In genomic region chr4:154584259-154584658, GRCh38 we compare ENCODE assay signal across 1 cellular context.
TF ChIP-seq lines count a peak whose summit lies in the region.

No MANE protein-coding gene starts in this region.

TF ChIP-seq in HepG2, 621 proteins besides CTCF, POLR2A, EP300 and RAD21 (continued from another document and continues in another):
- TF ChIP-seq NCOA5 (CRISPR knock-in tag; IDR thresholded peaks at IDR 0.05) (peak; percentile 35; the same call in 1 of the 2 replicates), NCOA2 (CRISPR knock-in tag; IDR thresholded peaks at IDR 0.05) (no peak), TIGD3 (CRISPR knock-in tag; IDR thresholded peaks at IDR 0.05; ENCODE audit: borderline replicate concordance) (no peak), ZNF350 (CRISPR knock-in tag; IDR thresholded peaks at IDR 0.05; ENCODE audit: borderline replicate concordance, low read depth) (0 out of 2 replicates have a peak, but pooled peaks have one; percentile 33), ZNF552 (CRISPR knock-in tag; IDR thresholded peaks at IDR 0.05; ENCODE audit: borderline replicate concordance) (no peak), ZNF451 (CRISPR knock-in tag; IDR thresholded peaks at IDR 0.05) (no peak), HINFP (CRISPR knock-in tag; IDR thresholded peaks at IDR 0.05; ENCODE audit: low read depth) (0 out of 2 replicates have a peak, but pooled peaks have one; percentile 42), HHEX (CRISPR knock-in tag; IDR thresholded peaks at IDR 0.05) (no peak), ZNF12 (CRISPR knock-in tag; IDR thresholded peaks at IDR 0.05) (no peak), ZNF605 (CRISPR knock-in tag; IDR thresholded peaks at IDR 0.05) (peak; percentile 47), SALL1 (CRISPR knock-in tag; IDR thresholded peaks at IDR 0.05) (peak; percentile 75), PAXIP1 (CRISPR knock-in tag; conservative IDR thresholded peaks at IDR 0.05) (0 out of 2 replicates have a peak, but pooled peaks have one; percentile 9), BORCS8-MEF2B (CRISPR knock-in tag; IDR thresholded peaks at IDR 0.05) (peak; percentile 84), MLLT10 (CRISPR knock-in tag; IDR thresholded peaks at IDR 0.05) (no peak; the same call in 1 of the 2 replicates), KMT2A (CRISPR knock-in tag; IDR thresholded peaks at IDR 0.05) (no peak), SMARCC2 (IDR thresholded peaks at IDR 0.05) (no peak), POLR2G (IDR thresholded peaks at IDR 0.05; ENCODE audit: low read depth, low read length) (peak; percentile 41), NFRKB (IDR thresholded peaks at IDR 0.05) (no peak), ARID5B (CRISPR knock-in tag; IDR thresholded peaks at IDR 0.05) (0 out of 2 replicates have a peak, but pooled peaks have one; percentile 15), E2F1 (CRISPR knock-in tag; IDR thresholded peaks at IDR 0.05) (no peak), ETV6 (CRISPR knock-in tag; conservative IDR thresholded peaks at IDR 0.05) (no peak), ZBTB37 (CRISPR knock-in tag; IDR thresholded peaks at IDR 0.05) (no peak), THAP7 (CRISPR knock-in tag; IDR thresholded peaks at IDR 0.05) (no peak), PATZ1 (CRISPR knock-in tag; IDR thresholded peaks at IDR 0.05) (no peak), RBM22 (optimal IDR thresholded peaks at IDR 0.05; ENCODE audit: low read length) (peak; percentile 91), YEATS4 (CRISPR knock-in tag; IDR thresholded peaks at IDR 0.05; ENCODE audit: borderline replicate concordance) (no peak), CAMTA2 (CRISPR knock-in tag; IDR thresholded peaks at IDR 0.05; ENCODE audit: borderline replicate concordance) (no peak), SNAPC5 (CRISPR knock-in tag; IDR thresholded peaks at IDR 0.05; ENCODE audit: borderline replicate concordance) (no peak), ZNF773 (CRISPR knock-in tag; IDR thresholded peaks at IDR 0.05; ENCODE audit: borderline replicate concordance) (no peak), TMF1 (CRISPR knock-in tag; IDR thresholded peaks at IDR 0.05; ENCODE audit: low read depth) (0 out of 2 replicates have a peak, but pooled peaks have one; percentile 25), BRCA1 (CRISPR knock-in tag; IDR thresholded peaks at IDR 0.05) (no peak), ATM (IDR thresholded peaks at IDR 0.05; ENCODE audit: borderline replicate concordance) (no peak), BRF2 (CRISPR knock-in tag; IDR thresholded peaks at IDR 0.05) (peak; percentile 45; the same call in 1 of the 2 replicates), GMEB1 (CRISPR knock-in tag; IDR thresholded peaks at IDR 0.05; ENCODE audit: borderline replicate concordance) (0 out of 2 replicates have a peak, but pooled peaks have one; percentile 15), PHF5A (CRISPR knock-in tag; IDR thresholded peaks at IDR 0.05; ENCODE audit: low read depth, unreplicated experiment) (peak; percentile 43), ZBTB38 (CRISPR knock-in tag; IDR thresholded peaks at IDR 0.05) (peak; percentile 66; the same call in 1 of the 2 replicates), ZC3H13 (CRISPR knock-in tag; IDR thresholded peaks at IDR 0.05) (peak; percentile 92), ARNTL (CRISPR knock-in tag; IDR thresholded peaks at IDR 0.05) (peak; percentile 45; the same call in 1 of the 2 replicates), HMG20B (CRISPR knock-in tag; conservative IDR thresholded peaks at IDR 0.05) (no peak), ZBTB26 (CRISPR knock-in tag; IDR thresholded peaks at IDR 0.05; ENCODE audit: borderline replicate concordance) (no peak), DR1 (CRISPR knock-in tag; IDR thresholded peaks at IDR 0.05) (no peak), ELF4 (CRISPR knock-in tag; IDR thresholded peaks at IDR 0.05; ENCODE audit: borderline replicate concordance) (no peak)
